Comparison of ENCODE assay signal across 8 cellular contexts in genomic region chr1:247008406-247008799, GRCh38. TPM values are rescaled to one million over a fixed set of nuclear protein-coding genes. Genes with fewer than 3 reads are reported as not detected.
DNase-seq lines count a peak whose midpoint lies in the region; ATAC-seq and TF ChIP-seq lines count a peak whose summit lies in the region.

No MANE protein-coding gene starts in this region.

- CTCF ChIA-PET in CD8-positive, alpha-beta T cell (lab: Charles Lee): no interaction called here

- peaks cover 4% of the 10 kb centered on the region for H3K4me1 Mint-ChIP-seq in CD8-positive, alpha-beta T cell (ENCODE audit: low read depth)

- H3K4me3 ChIP-seq in CD8-positive, alpha-beta T cell (ENCODE audit: low read depth, low read length): no peak overlapping the region
- H3K4me3 ChIP-seq in MM.1S (ENCODE audit: low read length): peak overlapping the region; percentile 58; the same call in 1 of the 2 replicates
- H3K4me3 ChIP-seq in choroid plexus epithelial cell (ENCODE audit: low read depth, low read length): peak overlapping the region; percentile 86
- H3K4me3 ChIP-seq in neural cell (ENCODE audit: low read length): peak overlapping the region; percentile 79

- H2AFZ ChIP-seq in MM.1S (ENCODE audit: low read length) (0 out of 2 replicates have a peak overlapping the region, but pooled peaks have one; percentile 33), neural cell (ENCODE audit: low read depth, low read length) (peak overlapping the region; percentile 10)

- no peak for TF ChIP-seq EP300 in neural cell (conservative IDR thresholded peaks at IDR 0.05; ENCODE audit: poor library complexity, severe bottlenecking)

- POLR2A ChIA-PET in CD8-positive, alpha-beta T cell (lab: Charles Lee): no interaction called here

- H3K9ac ChIP-seq in MM.1S (ENCODE audit: low read length) (no peak overlapping the region), neural cell (ENCODE audit: low read length) (no peak overlapping the region)

- peaks cover 34% of the 10 kb centered on the region for H3K27me3 Mint-ChIP-seq in CD8-positive, alpha-beta T cell (ENCODE audit: low read depth)

- H3K4me1 ChIP-seq in CD8-positive, alpha-beta T cell (ENCODE audit: insufficient read depth, low read length): no peaks in the 10 kb centered on the region
- no peaks in the 10 kb centered on the region for H3K4me1 ChIP-seq in MM.1S (ENCODE audit: low read length)

- H3K9me2 ChIP-seq in MM.1S (replicated peaks; ENCODE audit: insufficient read depth, low read length) (no peaks in the 10 kb centered on the region), neural cell (ENCODE audit: insufficient read depth, low read length) (no peaks in the 10 kb centered on the region)

- no peak for ATAC-seq in CD8-positive, alpha-beta T cell
- ATAC-seq in activated naive CD4-positive, alpha-beta T cell treated with anti-CD3 and anti-CD28 coated beads, Interleukin-2, amount 50 U/mL, for 72 hours: no peak

- H3K27ac Mint-ChIP-seq in CD8-positive, alpha-beta T cell: no peak overlapping the region
- no peak overlapping the region for H3K27ac Mint-ChIP-seq in activated naive CD4-positive, alpha-beta T cell treated with anti-CD3 and anti-CD28 coated beads, Interleukin-2, amount 50 U/mL, for 72 hours

- peaks cover 7% of the 10 kb centered on the region for H3K27me3 ChIP-seq in CD8-positive, alpha-beta T cell (ENCODE audit: insufficient read depth, low read length)
- H3K27me3 ChIP-seq in MM.1S (replicated peaks; ENCODE audit: insufficient read depth, low read length) (no peaks in the 10 kb centered on the region), neural cell (ENCODE audit: insufficient read depth, low read depth, low read length) (no peaks in the 10 kb centered on the region)

- TF ChIP-seq RAD21 in neural cell (conservative IDR thresholded peaks at IDR 0.05): no peak

- H3K9me3 Mint-ChIP-seq in CD8-positive, alpha-beta T cell: peaks cover 22% of the 10 kb centered on the region
- peaks cover 20 to 24% of the 10 kb centered on the region in 2 donors for H3K9me3 Mint-ChIP-seq in activated naive CD4-positive, alpha-beta T cell treated with anti-CD3 and anti-CD28 coated beads, Interleukin-2, amount 50 U/mL, for 72 hours

- H4K20me1 ChIP-seq in MM.1S (ENCODE audit: insufficient read depth, low read length) (no peaks in the 10 kb centered on the region), neural cell (ENCODE audit: insufficient read depth) (no peaks in the 10 kb centered on the region)

- no peaks in the 10 kb centered on the region for H3K36me3 ChIP-seq in CD8-positive, alpha-beta T cell (ENCODE audit: insufficient read depth, low read length)
- no peaks in the 10 kb centered on the region for H3K36me3 ChIP-seq in MM.1S (replicated peaks; ENCODE audit: insufficient read depth, low read length)
- H3K36me3 ChIP-seq in neural cell (ENCODE audit: insufficient read depth, low read length): no peaks in the 10 kb centered on the region

- TF ChIP-seq CTCF in CD8-positive, alpha-beta T cell (IDR thresholded peaks at IDR 0.05): no peak
- TF ChIP-seq CTCF in MM.1S (IDR thresholded peaks at IDR 0.05; ENCODE audit: low read length) (no peak), choroid plexus epithelial cell (conservative IDR thresholded peaks at IDR 0.05; ENCODE audit: low read depth, low read length) (no peak), neural cell (IDR thresholded peaks at IDR 0.05; ENCODE audit: poor library complexity, severe bottlenecking) (no peak)

- H3K4me3 Mint-ChIP-seq in CD8-positive, alpha-beta T cell: peak overlapping the region; percentile 79

- H3K79me2 ChIP-seq in MM.1S (ENCODE audit: low read length): no peaks in the 10 kb centered on the region
- peaks cover 34% of the 10 kb centered on the region for H3K79me2 ChIP-seq in neural cell (replicated peaks; ENCODE audit: insufficient read depth, low read length)

- peaks cover 4% of the 10 kb centered on the region for H3K9me3 ChIP-seq in CD8-positive, alpha-beta T cell (ENCODE audit: low read length)
- H3K9me3 ChIP-seq in MM.1S (replicated peaks; ENCODE audit: insufficient read depth, low read length) (no peaks in the 10 kb centered on the region), neural cell (ENCODE audit: low read length) (no peaks in the 10 kb centered on the region)

- intact Hi-C loops in CD8-positive, alpha-beta T cell (cut with DNase I, micrococcal nuclease): no loop called here

- no peak overlapping the region for H3K27ac ChIP-seq in CD8-positive, alpha-beta T cell (ENCODE audit: low read depth, low read length)
- H3K27ac ChIP-seq in MM.1S (ENCODE audit: low read length): no peak overlapping the region
- H3K27ac ChIP-seq in neural cell (ENCODE audit: low read length): no peak overlapping the region

- H3F3A ChIP-seq in MM.1S (ENCODE audit: insufficient read depth, low read length): no peaks in the 10 kb centered on the region
- no peaks in the 10 kb centered on the region for H3F3A ChIP-seq in neural cell (ENCODE audit: insufficient read depth, low read length, poor library complexity, severe bottlenecking)

- H3K36me3 Mint-ChIP-seq in CD8-positive, alpha-beta T cell: peaks cover 2% of the 10 kb centered on the region
- peaks cover 31 to 34% of the 10 kb centered on the region in 2 donors for H3K36me3 Mint-ChIP-seq in activated naive CD4-positive, alpha-beta T cell treated with anti-CD3 and anti-CD28 coated beads, Interleukin-2, amount 50 U/mL, for 72 hours

- H3K4me2 ChIP-seq in MM.1S (ENCODE audit: low read depth, low read length) (peak overlapping the region; percentile 29; the same call in 1 of the 2 replicates), neural cell (ENCODE audit: low read length) (peak overlapping the region; percentile 41)

- DNase-seq in CD8-positive, alpha-beta T cell: no peak
- DNase-seq in MM.1S (no peak), choroid plexus epithelial cell (ENCODE audit: low read depth) (no peak), A172 (ENCODE audit: low spot score) (no peak), COLO829 (ENCODE audit: low spot score) (no peak)
- DNase-seq in activated CD4-positive, CD25-positive, alpha-beta regulatory T cell (lab: John Stamatoyannopoulos, UW): no peak
- no peak for DNase-seq in activated naive CD4-positive, alpha-beta T cell treated with anti-CD3 and anti-CD28 coated beads, Interleukin-2, amount 50 U/mL, for 72 hours (ENCODE audit: low spot score in 2 of 2)

TF ChIP-seq in neural cell, 6 proteins besides CTCF, POLR2A, EP300 and RAD21:
- TF ChIP-seq MXI1 (conservative IDR thresholded peaks at IDR 0.05; ENCODE audit: poor library complexity, severe bottlenecking): no peak
- TF ChIP-seq TAF1 (IDR thresholded peaks at IDR 0.05; ENCODE audit: low read depth): no peak
- no peak for TF ChIP-seq SMC3 (conservative IDR thresholded peaks at IDR 0.05; ENCODE audit: poor library complexity)
- no peak for TF ChIP-seq REST (IDR thresholded peaks at IDR 0.05; ENCODE audit: borderline replicate concordance)
- TF ChIP-seq POLR2AphosphoS5 (IDR thresholded peaks at IDR 0.05): no peak
- no peak for TF ChIP-seq EZH2 (IDR thresholded peaks at IDR 0.05; ENCODE audit: borderline replicate concordance, insufficient read depth, low read length, poor library complexity, severe bottlenecking)
TF ChIP-seq in neural cell: peak in this region for 0.

RNA-seq across cellular contexts. Expression of gene ZNF695, which starts 0.5 kb away (rescaled TPM):
- not detected for total RNA-seq in CD8-positive, alpha-beta T cell
- polyA plus RNA-seq in neural cell: 8.0 and 8.4 TPM in 2 replicates
- polyA minus RNA-seq in neural cell: 13.7 and 17.0 TPM in 2 replicates
- total RNA-seq in A172 (2014; rRNA removed; shearing (Covaris generic)): 11.4 and 17.3 TPM in 2 replicates
- total RNA-seq in activated naive CD4-positive, alpha-beta T cell treated with anti-CD3 and anti-CD28 coated beads, Interleukin-2, amount 50 U/mL, for 72 hours: under 1 TPM; 0.43 to 0.77 TPM
